ENCODE assay signal across 2 cellular contexts in genomic region chr6:73521351-73522254, GRCh38.
TF ChIP-seq lines count a peak whose summit lies in the region.

No MANE protein-coding gene starts in this region.

TF ChIP-seq in HCT116, 20 proteins besides CTCF, POLR2A, EP300 and RAD21:
- TF ChIP-seq ZNF274 (IDR thresholded peaks at IDR 0.05; ENCODE audit: low read depth, low read length): no peak
- TF ChIP-seq EZH2 (IDR thresholded peaks at IDR 0.05): no peak
- TF ChIP-seq SRF (IDR thresholded peaks at IDR 0.05; ENCODE audit: low read depth): no peak
- TF ChIP-seq EGR1 (IDR thresholded peaks at IDR 0.05; ENCODE audit: low read depth): no peak
- TF ChIP-seq JUND (IDR thresholded peaks at IDR 0.05): no peak
- TF ChIP-seq REST (IDR thresholded peaks at IDR 0.05; ENCODE audit: low read depth): no peak
- TF ChIP-seq ZFX (IDR thresholded peaks at IDR 0.05): no peak
- no peak; the same call in 1 of the 2 replicates for TF ChIP-seq POLR2AphosphoS5 (IDR thresholded peaks at IDR 0.05; ENCODE audit: low read depth, low read length)
- no peak for TF ChIP-seq EZH2phosphoT487 (IDR thresholded peaks at IDR 0.05; ENCODE audit: borderline replicate concordance)
- no peak for TF ChIP-seq TCF7L2 (IDR thresholded peaks at IDR 0.05; ENCODE audit: borderline replicate concordance, extremely low read depth, insufficient read depth, insufficient read length)
- no peak for TF ChIP-seq CBX3 (IDR thresholded peaks at IDR 0.05; ENCODE audit: low read depth)
- TF ChIP-seq FOSL1 (IDR thresholded peaks at IDR 0.05; ENCODE audit: low read depth): no peak
- no peak for TF ChIP-seq SP1 (IDR thresholded peaks at IDR 0.05; ENCODE audit: low read depth)
- TF ChIP-seq CEBPB (IDR thresholded peaks at IDR 0.05; ENCODE audit: low read depth): no peak
- TF ChIP-seq MAX (IDR thresholded peaks at IDR 0.05): no peak
- no peak for TF ChIP-seq SIN3A (IDR thresholded peaks at IDR 0.05; ENCODE audit: low read depth)
- no peak for TF ChIP-seq ELF1 (IDR thresholded peaks at IDR 0.05; ENCODE audit: borderline replicate concordance, low read depth)

TF ChIP-seq in SK-N-SH, 30 proteins besides CTCF, POLR2A, EP300 and RAD21:
- TF ChIP-seq ZBTB33 (IDR thresholded peaks at IDR 0.05; ENCODE audit: borderline replicate concordance, low read depth) (no peak), SMC3 (IDR thresholded peaks at IDR 0.05; ENCODE audit: low read depth, low read length) (no peak), NFIC (IDR thresholded peaks at IDR 0.05; ENCODE audit: borderline replicate concordance) (no peak), TCF12 (IDR thresholded peaks at IDR 0.05) (peak; percentile 69), GATA2 (CRISPR knock-in tag; IDR thresholded peaks at IDR 0.05) (no peak), ELF1 (IDR thresholded peaks at IDR 0.05) (peak; percentile 37; the same call in 1 of the 2 replicates), JUND (IDR thresholded peaks at IDR 0.05) (no peak), EZH2phosphoT487 (IDR thresholded peaks at IDR 0.05; ENCODE audit: borderline replicate concordance, low read depth) (no peak), MEF2A (IDR thresholded peaks at IDR 0.05; ENCODE audit: borderline replicate concordance, low read depth) (no peak), MXI1 (IDR thresholded peaks at IDR 0.05; ENCODE audit: low read depth, low read length) (peak; percentile 22; the same call in 1 of the 2 replicates), REST (IDR thresholded peaks at IDR 0.05; ENCODE audit: low read depth, low read length) (no peak), NRF1 (IDR thresholded peaks at IDR 0.05; ENCODE audit: low read depth, low read length) (no peak), RFX5 (IDR thresholded peaks at IDR 0.05; ENCODE audit: low read length) (no peak), SIN3A (IDR thresholded peaks at IDR 0.05; ENCODE audit: borderline replicate concordance, low read depth, low read length) (no peak), RXRA (IDR thresholded peaks at IDR 0.05; ENCODE audit: borderline replicate concordance, low read depth) (no peak), CHD2 (IDR thresholded peaks at IDR 0.05; ENCODE audit: low read length, partially characterized antibody) (no peak), YY1 (IDR thresholded peaks at IDR 0.05; ENCODE audit: low read depth) (no peak), FOSL2 (IDR thresholded peaks at IDR 0.05; ENCODE audit: borderline replicate concordance, low read depth) (no peak), TEAD4 (IDR thresholded peaks at IDR 0.05; ENCODE audit: borderline replicate concordance, insufficient read depth) (no peak), MAX (IDR thresholded peaks at IDR 0.05; ENCODE audit: low read depth) (peak; percentile 21; the same call in 1 of the 2 replicates), TAF1 (IDR thresholded peaks at IDR 0.05; ENCODE audit: borderline replicate concordance, low read depth, low read length) (peak; percentile 2; the same call in 1 of the 2 replicates), POLR2AphosphoS5 (IDR thresholded peaks at IDR 0.05; ENCODE audit: low read depth, low read length) (peak; percentile 16; the same call in 1 of the 2 replicates), USF1 (IDR thresholded peaks at IDR 0.05; ENCODE audit: borderline replicate concordance, low read depth) (no peak)
